Comparison of ENCODE assay signal across 8 cellular contexts in the genomic region with DNA sequence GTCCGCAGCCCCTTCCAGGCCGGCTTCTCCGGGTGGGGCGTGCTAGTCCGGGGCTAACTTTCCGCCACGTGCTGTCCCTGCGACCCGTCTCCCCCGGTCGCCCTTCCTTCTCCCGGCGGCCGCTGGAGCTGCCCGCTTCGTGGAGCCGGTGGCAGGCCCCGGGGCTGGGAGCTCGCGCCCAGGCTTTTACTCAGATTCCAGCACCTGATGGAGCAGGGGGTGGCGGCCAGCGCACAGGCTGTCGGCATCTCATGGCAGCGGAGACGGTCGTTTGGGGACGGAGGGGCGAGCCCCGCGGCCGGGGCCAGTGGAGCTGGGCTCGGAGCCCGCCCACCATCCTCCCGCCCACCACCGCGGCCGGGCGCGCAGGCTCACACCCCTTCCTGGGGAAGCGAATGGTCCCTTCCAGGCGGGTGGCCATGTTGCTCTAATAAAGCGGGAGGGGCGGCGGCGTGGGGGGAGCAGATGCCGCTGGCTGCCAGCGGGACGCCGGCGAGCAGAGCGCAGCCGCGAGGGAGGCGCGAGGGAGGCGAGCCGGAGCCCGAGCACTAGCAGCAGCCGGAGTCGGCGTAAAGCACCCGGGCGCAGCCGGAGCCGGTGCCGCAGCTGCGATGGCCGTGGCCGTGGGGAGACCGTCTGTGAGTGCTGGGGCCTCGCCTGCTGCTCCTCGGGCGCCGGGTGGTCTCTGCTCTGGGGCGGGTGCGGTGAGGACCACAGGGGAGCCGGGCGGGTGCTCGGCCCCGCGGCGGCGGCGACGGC. TPM values are rescaled to one million over a fixed set of nuclear protein-coding genes. Genes with fewer than 3 reads are reported as not detected.
A peak's percentile ranks its signal among the peaks of the same experiment; 100 is the strongest.
DNase-seq lines count a peak whose midpoint lies in the region; ATAC-seq, FAIRE-seq and TF ChIP-seq lines count a peak whose summit lies in the region.

A gene (plus strand): TSS at position 460 of the 759 bp plus-strand sequence. CDS start 152 bp downstream, at position 612.

- peaks cover 21% of the 10 kb centered on the region for H3K23me2 ChIP-seq in H1 (ENCODE audit: low read depth, low read length)

- H3K4me1 Mint-ChIP-seq in activated CD8-positive, alpha-beta memory T cell treated with anti-CD3 and anti-CD28 coated beads, Interleukin-2, amount 10 ng/mL, durations not matched to agents 7 days and 5 days = peaks cover 17% of the 10 kb centered on the region

- TF ChIP-seq POLR2A in H1 (IDR thresholded peaks at IDR 0.05; ENCODE audit: control extremely low read depth in 1 of 2, low read depth in 2 of 2, low read length in 2 of 2) = peak in 1 of 2 experiments; percentile 45; a peak in 2 of 3 replicates

- H3K9ac ChIP-seq in H1 (replicated peaks in 1 of 4; ENCODE audit: extremely low read depth in 1 of 4, low read depth in 3 of 4, low read length in 3 of 4) = peak within 1 kb of the TSS; percentile 13 to 75 (median 52)

- H3K79me1 ChIP-seq in H1 (ENCODE audit: low read depth, low read length) = no peaks in the 10 kb centered on the region; the same call in 1 of the 2 replicates

- peaks cover 2 to 6% (median 4%) of the 10 kb centered on the region in 4 experiments; a peak in 5 of 7 replicates for H3K4me1 ChIP-seq in H1 (replicated peaks in 1 of 4; ENCODE audit: control insufficient read depth in 3 of 4, insufficient read depth in 4 of 4, low read length in 3 of 4)

- no peak within 1 kb of the TSS for H2BK12ac ChIP-seq in H1 (ENCODE audit: low read depth, low read length)

- no peak for FAIRE-seq in H1 (lab: Jason Lieb, UNC)

- H3K4me2 ChIP-seq in H1 (ENCODE audit: insufficient read depth in 1 of 2, low read depth in 2 of 2, low read length in 2 of 2) = peak within 1 kb of the TSS; percentile 87 to 88

- H3K4me3 ChIP-seq in H1 (ENCODE audit: extremely low read depth in 1 of 4, insufficient read depth in 2 of 4, low read depth in 3 of 4, low read length in 4 of 4) = peak within 1 kb of the TSS; percentile 80 to 82 (median 80)

- peaks cover 36% of the 10 kb centered on the region for H3K27me3 Mint-ChIP-seq in activated CD8-positive, alpha-beta memory T cell treated with anti-CD3 and anti-CD28 coated beads, Interleukin-2, amount 10 ng/mL, durations not matched to agents 7 days and 5 days

- H2AK5ac ChIP-seq in H1 (ENCODE audit: low read depth, low read length) = no peak within 1 kb of the TSS

- no peaks in the 10 kb centered on the region for H3K9me3 ChIP-seq in H1 (ENCODE audit: insufficient read depth in 2 of 2, low read depth in 1 of 2, low read length in 1 of 2)

- H2BK120ac ChIP-seq in H1 (replicated peaks; ENCODE audit: low read depth, low read length) = no peak within 1 kb of the TSS

- peak within 1 kb of the TSS; percentile 73 for H3K27ac Mint-ChIP-seq in activated CD8-positive, alpha-beta memory T cell treated with anti-CD3 and anti-CD28 coated beads, Interleukin-2, amount 10 ng/mL, durations not matched to agents 7 days and 5 days

- H2BK20ac ChIP-seq in H1 (ENCODE audit: low read length) = 0 out of 2 replicates have a peak within 1 kb of the TSS, but pooled peaks have one; percentile 24

- peak within 1 kb of the TSS; percentile 87 for H4K8ac ChIP-seq in H1 (ENCODE audit: extremely low read depth, insufficient read depth, low read length)

- H2BK15ac ChIP-seq in H1 (ENCODE audit: low read length) = no peak within 1 kb of the TSS; the same call in 1 of the 2 replicates

- no peak within 1 kb of the TSS for H3K27ac ChIP-seq in H1 (ENCODE audit: low read depth, low read length)

- DNase-seq in COLO829 (ENCODE audit: low spot score) (peak; percentile 95), HT1080 (ENCODE audit: low read depth) (peak; percentile 89), NOMO-1 treated with dmso at 0.1 percent for 144 hours (lab: John Stamatoyannopoulos, UW; ENCODE audit: unreplicated experiment) (peak; percentile 80), H1 (ENCODE audit: low read depth in 1 of 2, low spot score in 2 of 2) (peak; percentile 62 to 90), mesenteric fat pad (ENCODE audit: low spot score) (peak; percentile 97)
- DNase-seq in activated CD8-positive, alpha-beta memory T cell treated with anti-CD3 and anti-CD28 coated beads, Interleukin-2, amount 10 ng/mL, durations not matched to agents 7 days and 5 days = peak; percentile 87
- peak; percentile 64 for DNase-seq in stimulated activated CD8-positive, alpha-beta memory T cell treated with anti-CD3 and anti-CD28 coated beads, Interleukin-15, amount 100 ng/mL, for 1 hour (ENCODE audit: low read depth)

- H2BK5ac ChIP-seq in H1 (ENCODE audit: low read depth, low read length) = no peak within 1 kb of the TSS

- no peak within 1 kb of the TSS for H3K23ac ChIP-seq in H1 (ENCODE audit: insufficient read length)

- no peaks in the 10 kb centered on the region for H3K36me3 ChIP-seq in H1 (ENCODE audit: control insufficient read depth in 2 of 4, insufficient read depth in 4 of 4, low read length in 3 of 4)

- H2AFZ ChIP-seq in H1 (ENCODE audit: low read length) = no peak within 1 kb of the TSS

- H3K18ac ChIP-seq in H1 (ENCODE audit: extremely low read depth, low read length) = peak within 1 kb of the TSS; percentile 95

- no peak within 1 kb of the TSS for H3K4ac ChIP-seq in H1 (replicated peaks; ENCODE audit: insufficient read length, low read depth, low read length)

- CTCF ChIA-PET in activated CD8-positive, alpha-beta memory T cell treated with anti-CD3 and anti-CD28 coated beads, Interleukin-2, amount 10 ng/mL, durations not matched to agents 7 days and 5 days (lab: Charles Lee) = interaction anchor here (0.8 to 1.1 kb wide), 2 partner anchors 31 to 96 kb away, joined by 4 to 5 read pairs; no protein-coding TSS in a partner anchor
- CTCF ChIA-PET in H1 (lab: Charles Lee; ENCODE audit: partially characterized antibody) = interaction anchor here (0.9 to 1.7 kb wide), 4 partner anchors 34 to 254 kb away, joined by 3 to 6 read pairs (median 4); a partner anchor contains a TSS

- 0 out of 4 replicates have a peak, but pooled peaks of 1 of the 2 experiments have one; percentile 1 for TF ChIP-seq RAD21 in H1 (IDR thresholded peaks at IDR 0.05 in 1 of 2, conservative IDR thresholded peaks at IDR 0.05 in 1 of 2; ENCODE audit: low read depth in 2 of 2, low read length in 2 of 2)

- no peak for TF ChIP-seq CTCF in H1 (IDR thresholded peaks at IDR 0.05; ENCODE audit: control extremely low read depth in 1 of 3, insufficient read depth in 1 of 3, low read depth in 1 of 3, low read length in 3 of 3)

- POLR2A ChIA-PET in H1 (lab: Charles Lee; ENCODE audit: partially characterized antibody) = interaction anchor here (0.6 to 1.6 kb wide), 11 partner anchors 9 to 206 kb away, joined by 3 to 5 read pairs (median 4); a partner anchor contains a TSS

- H3K79me2 ChIP-seq in H1 (ENCODE audit: control insufficient read depth in 1 of 2, insufficient read depth in 2 of 2, low read length in 2 of 2) = peaks cover 0 to 33% of the 10 kb centered on the region in 2 experiments; a peak in 3 of 4 replicates

- peak in 1 of 2 experiments; percentile 94; a peak in 2 of 3 replicates for TF ChIP-seq EP300 in H1 (IDR thresholded peaks at IDR 0.05; ENCODE audit: borderline replicate concordance in 1 of 2, low read depth in 2 of 2, low read length in 2 of 2)

- peak within 1 kb of the TSS; percentile 37 for H3K56ac ChIP-seq in H1 (replicated peaks; ENCODE audit: insufficient read length, low read depth, low read length)

- H3K36me3 Mint-ChIP-seq in activated CD8-positive, alpha-beta memory T cell treated with anti-CD3 and anti-CD28 coated beads, Interleukin-2, amount 10 ng/mL, durations not matched to agents 7 days and 5 days = peaks cover 5% of the 10 kb centered on the region

- ATAC-seq in GM21367 (IDR thresholded peaks at IDR 0.05; ENCODE audit: unreplicated experiment) = peak; percentile 59
- ATAC-seq in activated CD8-positive, alpha-beta memory T cell treated with anti-CD3 and anti-CD28 coated beads, Interleukin-2, amount 10 ng/mL, durations not matched to agents 7 days and 5 days = peak; percentile 73

- no peak within 1 kb of the TSS for H3K14ac ChIP-seq in H1 (ENCODE audit: insufficient read length)

- H4K5ac ChIP-seq in H1 (ENCODE audit: insufficient read length, low read depth, low read length) = peak within 1 kb of the TSS; percentile 55

- 0% methylated on average over 49 of the region's 85 CpGs; no CpG with 5 or more reads in 1 of the 2 experiments for WGBS in H1 (ENCODE audit: extremely low coverage in 1 of 2, insufficient coverage in 1 of 2, insufficient read length in 1 of 2, insufficient replicate concordance in 2 of 2, low coverage in 1 of 2, low lambda C conversion rate in 2 of 2, missing lambda C conversion rate in 1 of 2), 2 experiments

- peaks cover 0 to 13% (median 10%) of the 10 kb centered on the region in 4 experiments; a peak in 5 of 7 replicates for H3K27me3 ChIP-seq in H1 (replicated peaks in 1 of 4; ENCODE audit: control insufficient read depth in 3 of 4, extremely low read depth in 1 of 4, insufficient read depth in 3 of 4, low read length in 3 of 4)

- peak within 1 kb of the TSS; percentile 87 for H3K4me3 Mint-ChIP-seq in activated CD8-positive, alpha-beta memory T cell treated with anti-CD3 and anti-CD28 coated beads, Interleukin-2, amount 10 ng/mL, durations not matched to agents 7 days and 5 days

- H4K91ac ChIP-seq in H1 (replicated peaks; ENCODE audit: insufficient read length, low read length) = peak within 1 kb of the TSS; percentile 59

- no peaks in the 10 kb centered on the region for H3K9me3 Mint-ChIP-seq in activated CD8-positive, alpha-beta memory T cell treated with anti-CD3 and anti-CD28 coated beads, Interleukin-2, amount 10 ng/mL, durations not matched to agents 7 days and 5 days (ENCODE audit: low read depth)

- H4K20me1 ChIP-seq in H1 (replicated peaks in 1 of 2; ENCODE audit: control insufficient read depth in 1 of 2, insufficient read depth in 2 of 2, low read length in 2 of 2) = peaks cover 0 to 1% of the 10 kb centered on the region in 2 experiments

TF ChIP-seq in H1, 55 proteins besides CTCF, POLR2A, EP300 and RAD21 (continues in another document):
- no peak for TF ChIP-seq TAF7 (optimal IDR thresholded peaks at IDR 0.05; ENCODE audit: borderline replicate concordance, low read depth, low read length)
- TF ChIP-seq SP2 (IDR thresholded peaks at IDR 0.05; ENCODE audit: low read length) = no peak

RNA-seq across cellular contexts. Expression of the gene that starts here (rescaled TPM):
- 134 and 158 TPM in 2 replicates for total RNA-seq in HT1080 (2014; rRNA removed; shearing (Covaris generic))
- 163 and 199 TPM in 2 replicates for polyA plus RNA-seq in HT1080 (2015; cell fraction: cytosol; rRNA removed)
- polyA plus RNA-seq in HT1080 (2015; cell fraction: nucleus; rRNA removed) = 157 and 172 TPM in 2 replicates
- total RNA-seq in activated CD8-positive, alpha-beta memory T cell treated with anti-CD3 and anti-CD28 coated beads, Interleukin-2, amount 10 ng/mL, durations not matched to agents 7 days and 5 days = 10 to 100 TPM; 33.3 to 69.3 TPM
- total RNA-seq in H1 (2021; fragmentation: NEBNext Ultra II Directional; extraction: Animal tissue kit (Norgen Biotek cat#: 25700)) = 105 and 110 TPM in 2 replicates
- 21.0 and 32.2 TPM in 2 replicates for polyA plus RNA-seq in H1 (2011; rRNA removed)
- 39.8 TPM for polyA plus RNA-seq in H1 (2011; cell fraction: cytosol; rRNA removed)
- polyA plus RNA-seq in H1 (2011; cell fraction: nucleus; rRNA removed) = 18.1 TPM
- 37.4 to 86.3 TPM (median 45.0 TPM) in 4 replicates for polyA plus RNA-seq in H1 (2012, experiment 1 of 2)
- polyA plus RNA-seq in H1 (2012, experiment 2 of 2) = 3.4 TPM
- 105 TPM for polyA plus RNA-seq in H1 (2013, experiment 1 of 2)
- polyA plus RNA-seq in H1 (2013, experiment 2 of 2) = 121 TPM
- 92.8 and 155 TPM in 2 replicates for polyA minus RNA-seq in H1 (2011; rRNA and poly(A)+ RNA removed)
- polyA minus RNA-seq in H1 (2011; cell fraction: cytosol; rRNA and poly(A)+ RNA removed) = 40.9 TPM
- 68.8 TPM for polyA minus RNA-seq in H1 (2011; cell fraction: nucleus; rRNA and poly(A)+ RNA removed)
- total RNA-seq in mesenteric fat pad = 331 TPM
